ENCODE assay signal across 8 cellular contexts in genomic region chr15:92907880-92908279, GRCh38. TPM values are rescaled to one million over a fixed set of nuclear protein-coding genes. Genes with fewer than 3 reads are reported as not detected.
DNase-seq lines count a peak whose midpoint lies in the region; ATAC-seq, FAIRE-seq and TF ChIP-seq lines count a peak whose summit lies in the region.

No MANE protein-coding gene starts in this region.

- H3K4me3 ChIP-seq in AG04449 (ENCODE audit: low read depth, low read length) (peak overlapping the region; percentile 25), HCT116 (replicated peaks in 1 of 2; ENCODE audit: low read depth in 1 of 2, low read length in 2 of 2) (peak overlapping the region in 1 of 2 experiments; percentile 68; a peak in 1 of 4 replicates), fibroblast of pulmonary artery (replicated peaks; ENCODE audit: low read depth, low read length) (peak overlapping the region; percentile 61), prostate gland (no peak overlapping the region)

- H3K27me3 ChIP-seq in HCT116 (ENCODE audit: insufficient read depth, low read length) (no peaks in the 10 kb centered on the region), prostate gland (replicated peaks; ENCODE audit: insufficient read depth) (no peaks in the 10 kb centered on the region)

- H3K9me3 Mint-ChIP-seq in activated CD4-positive, alpha-beta T cell treated with anti-CD3 and anti-CD28 coated beads, Interleukin-2, amount 10 ng/mL, durations not matched to agents 7 days and 5 days: no peaks in the 10 kb centered on the region

- TF ChIP-seq RAD21 in HCT116 (IDR thresholded peaks at IDR 0.05; ENCODE audit: low read depth): no peak

- TF ChIP-seq POLR2A in HCT116 (IDR thresholded peaks at IDR 0.05; ENCODE audit: borderline replicate concordance, extremely low read depth, insufficient read depth, insufficient read length) (no peak), prostate gland (IDR thresholded peaks at IDR 0.05) (no peak)

- DNase-seq in AG04449 (ENCODE audit: low read depth, low spot score) (peak; percentile 77), HCT116 (ENCODE audit: low read depth, low spot score) (no peak), fibroblast of pulmonary artery (ENCODE audit: low read depth) (peak; percentile 84), prostate gland (ENCODE audit: low spot score) (peak; percentile 8), D721Med (ENCODE audit: insufficient read length, low spot score) (no peak)
- no peak for DNase-seq in activated CD4-positive, alpha-beta T cell treated with anti-CD3 and anti-CD28 coated beads, Interleukin-2, amount 10 ng/mL, durations not matched to agents 7 days and 5 days

- peak overlapping the region; percentile 80 for H3K4me3 Mint-ChIP-seq in activated CD4-positive, alpha-beta T cell treated with anti-CD3 and anti-CD28 coated beads, Interleukin-2, amount 10 ng/mL, durations not matched to agents 7 days and 5 days

- H3K4me1 ChIP-seq in HCT116 (ENCODE audit: control insufficient read depth in 1 of 2, insufficient read depth in 2 of 2, low read length in 2 of 2) (peaks cover 46 to 80% of the 10 kb centered on the region in 2 experiments), prostate gland (replicated peaks) (peaks cover 7% of the 10 kb centered on the region)

- H4K20me1 ChIP-seq in HCT116 (ENCODE audit: insufficient read depth): 0 out of 2 replicates have a peak, but pooled peaks cover 2% of the 10 kb centered on the region

- H3K9me2 ChIP-seq in HCT116 (ENCODE audit: insufficient read depth): no peaks in the 10 kb centered on the region

- POLR2A ChIA-PET in AG04449 (lab: Yijun Ruan, JAX) (interaction anchor here (1.0 to 3.3 kb wide), 10 partner anchors 10 to 111 kb away, joined by 3 to 39 read pairs (median 6); no protein-coding TSS in a partner anchor), HCT116 (lab: Charles Lee) (interaction anchor here (0.9 to 3.3 kb wide), 5 partner anchors 8 to 106 kb away, joined by 4 to 14 read pairs (median 6); no protein-coding TSS in a partner anchor)
- POLR2A ChIA-PET in activated CD4-positive, alpha-beta T cell treated with anti-CD3 and anti-CD28 coated beads, Interleukin-2, amount 10 ng/mL, durations not matched to agents 7 days and 5 days (lab: Charles Lee): interaction anchor here (0.6 to 2.3 kb wide), 10 partner anchors 8 to 530 kb away, joined by 3 to 15 read pairs (median 4); no protein-coding TSS in a partner anchor

- H3K79me2 ChIP-seq in HCT116 (ENCODE audit: insufficient read depth, low read length): peaks cover 97% of the 10 kb centered on the region

- H3K36me3 ChIP-seq in HCT116 (ENCODE audit: control insufficient read depth in 1 of 2, insufficient read depth in 2 of 2, low read length in 2 of 2) (no peaks in the 10 kb centered on the region; a peak in 2 of 4 replicates), prostate gland (no peaks in the 10 kb centered on the region)

- ATAC-seq in HCT116 (no peak), GM18517 (IDR thresholded peaks at IDR 0.05; ENCODE audit: unreplicated experiment) (no peak), HG03280 (IDR thresholded peaks at IDR 0.05; ENCODE audit: unreplicated experiment) (no peak)

- H3K27ac ChIP-seq in HCT116 (ENCODE audit: low read depth, low read length): peak overlapping the region; percentile 97; the same call in 1 of the 2 replicates
- peak overlapping the region; percentile 98 for H3K27ac ChIP-seq in prostate gland

- H2AFZ ChIP-seq in HCT116 (ENCODE audit: low read depth, low read length, poor library complexity, severe bottlenecking): no peak overlapping the region

- CTCF ChIA-PET in AG04449 (lab: Yijun Ruan, JAX) (interaction anchor here (0.8 to 8.9 kb wide), 12 partner anchors 10 to 112 kb away, joined by 3 to 75 read pairs (median 5); no protein-coding TSS in a partner anchor), HCT116 (lab: Charles Lee) (interaction anchor here (1.0 to 2.2 kb wide), 3 partner anchors 10 to 110 kb away, joined by 3 to 11 read pairs (median 8); no protein-coding TSS in a partner anchor)
- CTCF ChIA-PET in activated CD4-positive, alpha-beta T cell treated with anti-CD3 and anti-CD28 coated beads, Interleukin-2, amount 10 ng/mL, durations not matched to agents 7 days and 5 days (lab: Charles Lee): interaction anchor here (0.6 to 5.8 kb wide), 14 partner anchors 8 to 98 kb away, joined by 3 to 53 read pairs (median 5); partner anchors contain the start of gene CHD2

- H3K36me3 Mint-ChIP-seq in activated CD4-positive, alpha-beta T cell treated with anti-CD3 and anti-CD28 coated beads, Interleukin-2, amount 10 ng/mL, durations not matched to agents 7 days and 5 days (ENCODE audit: low read depth): peaks cover 69% of the 10 kb centered on the region

- 5% methylated on average over 2 of the region's 2 CpGs for WGBS in prostate gland

- intact Hi-C loops in HCT116 (cut with micrococcal nuclease) (no loop called here), prostate gland (cut with DNase I) (no loop called here)

- H3K9me3 ChIP-seq in HCT116 (ENCODE audit: control insufficient read depth in 1 of 2, insufficient read depth in 1 of 2, low read depth in 1 of 2, low read length in 2 of 2): no peaks in the 10 kb centered on the region
- no peaks in the 10 kb centered on the region for H3K9me3 ChIP-seq in prostate gland

- RAD21 ChIA-PET in HCT116 (lab: Charles Lee; ENCODE audit: low non-redundant PET in 1 of 2, low total read pairs in 2 of 2, uncharacterized antibody in 2 of 2, unreplicated experiment in 2 of 2): interaction anchor here in 1 of 2 experiments (1.2 to 1.4 kb wide), 2 partner anchors 10 to 100 kb away, joined by 3 read pairs; no protein-coding TSS in a partner anchor

- H3K27me3 Mint-ChIP-seq in activated CD4-positive, alpha-beta T cell treated with anti-CD3 and anti-CD28 coated beads, Interleukin-2, amount 10 ng/mL, durations not matched to agents 7 days and 5 days: no peaks in the 10 kb centered on the region

- FAIRE-seq in D721Med (lab: Jason Lieb, UNC): no peak

- peaks cover 80% of the 10 kb centered on the region for H3K4me1 Mint-ChIP-seq in activated CD4-positive, alpha-beta T cell treated with anti-CD3 and anti-CD28 coated beads, Interleukin-2, amount 10 ng/mL, durations not matched to agents 7 days and 5 days

- peak overlapping the region; percentile 99 for H3K27ac Mint-ChIP-seq in activated CD4-positive, alpha-beta T cell treated with anti-CD3 and anti-CD28 coated beads, Interleukin-2, amount 10 ng/mL, durations not matched to agents 7 days and 5 days

- no peak for TF ChIP-seq CTCF in AG04449 (IDR thresholded peaks at IDR 0.05; ENCODE audit: insufficient read depth, low read length, missing control alignments)
- TF ChIP-seq CTCF in HCT116 (IDR thresholded peaks at IDR 0.05 in 2 of 3, conservative IDR thresholded peaks at IDR 0.05 in 1 of 3; ENCODE audit: borderline replicate concordance in 1 of 3, insufficient read depth in 1 of 3, low read depth in 2 of 3, low read length in 2 of 3): no peak
- no peak for TF ChIP-seq CTCF in fibroblast of pulmonary artery (IDR thresholded peaks at IDR 0.05; ENCODE audit: low read length, missing control alignments)
- no peak for TF ChIP-seq CTCF in prostate gland (IDR thresholded peaks at IDR 0.05)
- no peak for TF ChIP-seq CTCF in D721Med (IDR thresholded peaks at IDR 0.05; ENCODE audit: insufficient read depth, missing control alignments)

- BruUV-seq in HCT116 (replicated peaks; lab: Mats Ljungman, UMichigan): no TSS peak

- H3K4me2 ChIP-seq in HCT116 (ENCODE audit: low read length): peak overlapping the region; percentile 72

- H3K9ac ChIP-seq in HCT116 (ENCODE audit: low read length): peak overlapping the region; percentile 76

TF ChIP-seq in HCT116, 20 proteins besides CTCF, POLR2A, EP300 and RAD21:
- TF ChIP-seq SP1 (IDR thresholded peaks at IDR 0.05; ENCODE audit: low read depth): no peak
- TF ChIP-seq JUND (IDR thresholded peaks at IDR 0.05): no peak
- TF ChIP-seq POLR2AphosphoS5 (IDR thresholded peaks at IDR 0.05; ENCODE audit: low read depth, low read length): no peak; the same call in 1 of the 2 replicates
- TF ChIP-seq EZH2phosphoT487 (IDR thresholded peaks at IDR 0.05; ENCODE audit: borderline replicate concordance): no peak

RNA-seq across cellular contexts. Expression of gene CHD2, which starts 7.8 kb away (rescaled TPM):
- total RNA-seq in HCT116 (2021; ENCODE audit: unreplicated experiment) (116 TPM), prostate gland (100 to 1,000 TPM in 1 of 2 donors, 10 to 100 TPM in 1; 76.3 to 137 TPM)
- 64.4 and 68.7 TPM in 2 replicates for polyA plus RNA-seq in HCT116 (2012)
- 100 to 1,000 TPM; 129 to 148 TPM for total RNA-seq in activated CD4-positive, alpha-beta T cell treated with anti-CD3 and anti-CD28 coated beads, Interleukin-2, amount 10 ng/mL, durations not matched to agents 7 days and 5 days

Comparison
In these comparisons a context has a peak if more than half of its experiments do, and no peak if none do; other contexts are left out.
1. DNase-seq: peak in AG04449 (single experiment), fibroblast of pulmonary artery (single experiment) and prostate gland (single experiment); none in HCT116 (single experiment), activated CD4-positive, alpha-beta T cell treated with anti-CD3 and anti-CD28 coated beads, Interleukin-2, amount 10 ng/mL, durations not matched to agents 7 days and 5 days (single experiment) and D721Med (single experiment).
2. H3K4me3 ChIP-seq: peak in AG04449 (single experiment) and fibroblast of pulmonary artery (single experiment); none in prostate gland (0 of 2).